ENCODE assay signal across 18 cellular contexts in the genomic region with DNA sequence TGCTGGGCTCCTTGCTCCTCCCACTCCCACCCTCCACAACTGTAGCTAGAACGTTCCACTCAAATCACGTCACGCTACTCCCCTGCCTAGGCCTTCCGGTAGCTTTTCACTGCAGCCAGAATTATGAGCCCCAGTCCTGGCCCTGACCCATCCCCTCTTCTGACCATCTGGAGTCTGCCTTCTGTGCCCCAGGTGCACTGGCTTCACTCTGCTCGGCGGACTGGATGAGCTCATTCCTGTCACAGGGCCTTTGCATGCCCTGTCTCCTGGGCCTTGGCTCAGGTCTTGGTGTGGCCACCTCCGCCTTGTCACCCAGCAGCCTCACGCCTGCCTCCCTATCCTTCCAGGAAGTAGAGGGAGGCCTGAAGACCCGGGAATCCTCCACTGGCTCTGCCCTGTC.
"Had no signal": no experiment of that assay in that cellular context is flagged by ENCODE, and none has a peak within 500 bp of the region (broad histone marks: within the 10 kb centered on the region; RNA-seq: fewer than 3 reads in every experiment).

No MANE protein-coding gene starts in this region.

- DNase-seq: effector CD4-positive, alpha-beta T cell; hypothalamus; immature natural killer cell; islet precursor cell; kidney glomerular epithelial cell; left colon; left ventricle myocardium inferior; mammary epithelial cell; mesendoderm; naive thymus-derived CD8-positive, alpha-beta T cell; sigmoid colon; stimulated activated CD4-positive, alpha-beta T cell treated with anti-CD3 and anti-CD28 coated beads, Interleukin-2, amount 100 ng/mL, for 24 hours; stimulated activated CD4-positive, alpha-beta T cell treated with anti-CD3 and anti-CD28 coated beads, Interleukin-4, amount 100 ng/mL, for 24 hours; stimulated activated naive CD4-positive, alpha-beta T cell treated with Interleukin-2 at 50 U/mL for 16 hours; stomach; thyroid gland had no signal

- H3K4me3 Mint-ChIP-seq: immature natural killer cell; naive thymus-derived CD8-positive, alpha-beta T cell; stimulated activated effector memory CD8-positive, alpha-beta T cell treated with anti-CD3 and anti-CD28 coated beads, Interleukin-12 subunit alpha, Interleukin-12 subunit beta, amount 100 ng/mL, for 72 hours; type B pancreatic cell had no signal

- H3K36me3 Mint-ChIP-seq: immature natural killer cell; naive thymus-derived CD8-positive, alpha-beta T cell; stimulated activated effector memory CD8-positive, alpha-beta T cell treated with anti-CD3 and anti-CD28 coated beads, Interleukin-12 subunit alpha, Interleukin-12 subunit beta, amount 100 ng/mL, for 72 hours had no signal

- H3K27me3 Mint-ChIP-seq: type B pancreatic cell had no signal

- H3K27ac Mint-ChIP-seq: naive thymus-derived CD8-positive, alpha-beta T cell; stimulated activated effector memory CD8-positive, alpha-beta T cell treated with anti-CD3 and anti-CD28 coated beads, Interleukin-12 subunit alpha, Interleukin-12 subunit beta, amount 100 ng/mL, for 72 hours; type B pancreatic cell had no signal

- H3K9me3 Mint-ChIP-seq: immature natural killer cell; naive thymus-derived CD8-positive, alpha-beta T cell; stimulated activated effector memory CD8-positive, alpha-beta T cell treated with anti-CD3 and anti-CD28 coated beads, Interleukin-12 subunit alpha, Interleukin-12 subunit beta, amount 100 ng/mL, for 72 hours; type B pancreatic cell had no signal

- ATAC-seq: left colon; naive thymus-derived CD8-positive, alpha-beta T cell; stimulated activated effector memory CD8-positive, alpha-beta T cell treated with anti-CD3 and anti-CD28 coated beads, Interleukin-12 subunit alpha, Interleukin-12 subunit beta, amount 100 ng/mL, for 72 hours had no signal

- H3K4me1 Mint-ChIP-seq: stimulated activated effector memory CD8-positive, alpha-beta T cell treated with anti-CD3 and anti-CD28 coated beads, Interleukin-12 subunit alpha, Interleukin-12 subunit beta, amount 100 ng/mL, for 72 hours had no signal
